Comparison of ENCODE assay signal across 8 cellular contexts in the genomic region with DNA sequence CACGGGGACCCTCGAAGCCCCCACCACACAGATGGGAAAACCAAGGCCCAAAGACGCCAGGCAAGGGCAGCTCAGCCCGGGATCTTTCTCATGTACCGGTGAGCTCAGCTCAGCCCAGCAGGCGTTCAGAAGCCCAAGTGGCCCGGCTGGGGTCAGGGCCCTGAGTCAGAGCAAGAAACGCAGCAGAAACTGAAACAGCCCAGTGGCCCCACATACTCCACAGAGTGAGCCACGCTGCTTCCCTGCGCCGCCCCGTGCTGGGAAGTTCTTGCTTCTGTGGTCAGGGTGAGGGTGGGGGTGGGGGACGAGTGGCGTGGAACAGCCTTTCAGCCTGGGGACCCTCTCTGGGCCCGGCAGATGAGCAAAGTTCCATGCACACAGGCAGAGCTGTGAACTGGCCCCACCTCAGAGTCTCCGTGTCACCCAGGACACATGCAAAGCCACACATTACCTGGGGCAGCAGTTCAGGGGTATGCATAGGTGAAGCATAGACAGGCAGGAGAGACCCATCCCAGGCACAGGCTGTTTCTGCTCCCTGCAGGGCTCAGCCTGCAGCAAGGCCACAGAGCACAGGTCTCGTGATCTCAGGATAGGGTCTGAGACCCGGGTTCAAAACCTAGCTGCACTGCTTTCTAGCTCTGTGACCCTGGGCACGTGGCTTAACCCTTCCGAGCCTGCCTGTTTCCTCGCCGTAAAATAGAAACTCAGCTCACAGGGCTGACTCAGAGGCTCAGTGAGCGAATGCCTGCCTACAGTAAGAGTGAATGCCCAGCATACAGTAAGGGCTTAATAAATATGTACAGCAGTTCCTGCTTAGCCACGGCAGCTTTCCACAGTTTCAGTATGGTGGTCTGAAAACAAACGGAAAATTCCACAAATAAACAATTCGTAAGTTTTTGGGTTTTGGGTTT. TPM values are rescaled to one million over a fixed set of nuclear protein-coding genes. Genes with fewer than 3 reads are reported as not detected.
DNase-seq lines count a peak whose midpoint lies in the region; ATAC-seq and TF ChIP-seq lines count a peak whose summit lies in the region.

No MANE protein-coding gene starts in this region.

- H3K36me3 ChIP-seq in IMR-90 (ENCODE audit: control insufficient read depth, insufficient read depth, low read length) (no peaks in the 10 kb centered on the region), skeletal muscle tissue (ENCODE audit: control insufficient read depth in 3 of 3, insufficient read depth in 3 of 3, low read length in 3 of 3) (no peaks in the 10 kb centered on the region)

- H2AK9ac ChIP-seq in IMR-90 (replicated peaks; ENCODE audit: low read depth, low read length, poor library complexity) = no peak overlapping the region

- H3K4me3 ChIP-seq in GM12875 (ENCODE audit: low read depth, low read length) = peak overlapping the region; percentile 44
- H3K4me3 ChIP-seq in IMR-90 (ENCODE audit: insufficient read depth, low read depth, low read length) = no peak overlapping the region
- H3K4me3 ChIP-seq in skeletal muscle tissue (ENCODE audit: low read length in 3 of 3) = peak overlapping the region in 1 of 3 donors; percentile 35
- no peak overlapping the region for H3K4me3 ChIP-seq in dorsolateral prefrontal cortex

- peak overlapping the region; percentile 29 for H3K27ac Mint-ChIP-seq in activated naive CD8-positive, alpha-beta T cell treated with anti-CD3 and anti-CD28 coated beads for 36 hours

- peaks cover 92% of the 10 kb centered on the region for H4K20me1 ChIP-seq in IMR-90 (ENCODE audit: insufficient read depth, low read length)

- H3K27ac ChIP-seq in IMR-90 (ENCODE audit: insufficient read depth, low read length) (no peak overlapping the region), skeletal muscle tissue (ENCODE audit: low read depth, low read length) (no peak overlapping the region), dorsolateral prefrontal cortex (peak overlapping the region in 2 of 59 donors; percentile 7 to 39)

- H4K8ac ChIP-seq in IMR-90 (ENCODE audit: low read depth in 2 of 2, low read length in 2 of 2) = no peak overlapping the region

- H3K9me3 Mint-ChIP-seq in activated naive CD8-positive, alpha-beta T cell treated with anti-CD3 and anti-CD28 coated beads for 36 hours = no peaks in the 10 kb centered on the region

- BruUV-seq in IMR-90 (replicated peaks; lab: Mats Ljungman, UMichigan) = no TSS peak

- intact Hi-C loops in IMR-90 (cut with micrococcal nuclease) (no loop called here), dorsolateral prefrontal cortex (cut with DNase I) (no loop called here)

- no peak overlapping the region for H2AK5ac ChIP-seq in IMR-90 (ENCODE audit: low read depth, low read length)

- H4K91ac ChIP-seq in IMR-90 (ENCODE audit: insufficient read depth, low read depth, low read length) = no peak overlapping the region

- peaks cover 6% of the 10 kb centered on the region for H3K36me3 Mint-ChIP-seq in activated naive CD8-positive, alpha-beta T cell treated with anti-CD3 and anti-CD28 coated beads for 36 hours

- no peak overlapping the region for H3K14ac ChIP-seq in IMR-90 (replicated peaks; ENCODE audit: low read depth, low read length)

- H2BK120ac ChIP-seq in IMR-90 (ENCODE audit: low read depth, low read length) = no peak overlapping the region

- no peak overlapping the region for H4K5ac ChIP-seq in IMR-90 (ENCODE audit: low read depth, low read length)

- no peak overlapping the region for H2AFZ ChIP-seq in IMR-90 (replicated peaks; ENCODE audit: low read length, poor library complexity)

- ATAC-seq in GM21717 (IDR thresholded peaks at IDR 0.05; ENCODE audit: unreplicated experiment) (peak; percentile 87), IMR-90 (ENCODE audit: low read depth) (no peak), omental fat pad (ENCODE audit: low FRiP score) (no peak)

- 79% methylated on average over 8 of the region's 26 CpGs; no CpG with 5 or more reads in 1 of the 2 experiments for WGBS in IMR-90 (ENCODE audit: extremely low coverage in 2 of 2, insufficient read length in 1 of 2), 2 experiments

- peaks cover 25 to 86% of the 10 kb centered on the region in 2 experiments for H3K79me1 ChIP-seq in IMR-90 (ENCODE audit: low read depth in 1 of 2, low read length in 2 of 2)

- H2BK15ac ChIP-seq in IMR-90 (ENCODE audit: low read depth, low read length) = no peak overlapping the region

- H3K56ac ChIP-seq in IMR-90 (ENCODE audit: extremely low read depth, insufficient read depth, low read length) = no peak overlapping the region

- peak; percentile 43 for DNase-seq in IMR-90
- DNase-seq in activated naive CD8-positive, alpha-beta T cell treated with anti-CD3 and anti-CD28 coated beads for 36 hours = peak; percentile 67
- DNase-seq in AG08396 (ENCODE audit: low spot score) = no peak
- DNase-seq in omental fat pad (ENCODE audit: low spot score) = no peak
- DNase-seq in dorsolateral prefrontal cortex = no peak

- H3K4me2 ChIP-seq in IMR-90 (ENCODE audit: low read depth, low read length) = no peak overlapping the region

- H3K4me1 ChIP-seq in IMR-90 (ENCODE audit: control insufficient read depth, insufficient read depth, low read length) = peaks cover 32% of the 10 kb centered on the region
- peaks cover 62 to 70% (median 67%) of the 10 kb centered on the region in 3 donors for H3K4me1 ChIP-seq in skeletal muscle tissue (ENCODE audit: control insufficient read depth in 3 of 3, insufficient read depth in 3 of 3, low read length in 3 of 3)

- peaks cover 10% of the 10 kb centered on the region; the same call in 1 of the 2 replicates for H3K9me1 ChIP-seq in IMR-90 (ENCODE audit: insufficient read depth, low read length)

- H3K9ac ChIP-seq in IMR-90 (ENCODE audit: low read depth, low read length) = no peak overlapping the region
- peak overlapping the region in 2 of 3 donors; percentile 2 to 16 for H3K9ac ChIP-seq in skeletal muscle tissue (ENCODE audit: low read depth in 1 of 3, low read length in 3 of 3)

- H3K27me3 ChIP-seq in IMR-90 (ENCODE audit: control insufficient read depth, insufficient read depth, low read length) = no peaks in the 10 kb centered on the region
- no peaks in the 10 kb centered on the region for H3K27me3 ChIP-seq in skeletal muscle tissue (ENCODE audit: control insufficient read depth in 3 of 3, insufficient read depth in 3 of 3, low read length in 3 of 3)
- no peaks in the 10 kb centered on the region for H3K27me3 ChIP-seq in dorsolateral prefrontal cortex

- no peak for TF ChIP-seq POLR2A in IMR-90 (IDR thresholded peaks at IDR 0.05; ENCODE audit: low read depth, low read length)

- no peak overlapping the region for H2BK5ac ChIP-seq in IMR-90 (ENCODE audit: low read depth, low read length, poor library complexity, severe bottlenecking)

- no peak overlapping the region for H3K18ac ChIP-seq in IMR-90 (ENCODE audit: low read depth, low read length)

- no peak overlapping the region for H2BK20ac ChIP-seq in IMR-90 (ENCODE audit: low read depth, low read length)

- no peak overlapping the region for H3K4ac ChIP-seq in IMR-90 (ENCODE audit: low read depth, low read length)

- POLR2A ChIA-PET in IMR-90 (lab: Charles Lee; ENCODE audit: unreplicated experiment) = no interaction called here

- TF ChIP-seq RAD21 in IMR-90 (IDR thresholded peaks at IDR 0.05; ENCODE audit: low read length) = no peak

- in situ Hi-C loops in IMR-90 (cut with MboI; ENCODE audit: low sequenced_read_pairs) = no loop called here

- no peak overlapping the region for H3K4me3 Mint-ChIP-seq in activated naive CD8-positive, alpha-beta T cell treated with anti-CD3 and anti-CD28 coated beads for 36 hours

- no peak for TF ChIP-seq CTCF in GM12875 (IDR thresholded peaks at IDR 0.05; ENCODE audit: borderline replicate concordance, insufficient read depth, low read depth, low read length)
- TF ChIP-seq CTCF in IMR-90 (conservative IDR thresholded peaks at IDR 0.05; ENCODE audit: low read depth, low read length) = no peak
- TF ChIP-seq CTCF in omental fat pad (IDR thresholded peaks at IDR 0.05) = no peak
- no peak for TF ChIP-seq CTCF in dorsolateral prefrontal cortex (IDR thresholded peaks at IDR 0.05 in 54 of 56, conservative IDR thresholded peaks at IDR 0.05 in 2 of 56; ENCODE audit: low read depth in 1 of 56, partially characterized antibody in 56 of 56)

- H3K9me3 ChIP-seq in IMR-90 (ENCODE audit: control insufficient read depth, insufficient read depth, low read length) = no peaks in the 10 kb centered on the region
- H3K9me3 ChIP-seq in skeletal muscle tissue (ENCODE audit: control insufficient read depth in 3 of 3, low read length in 3 of 3) = no peaks in the 10 kb centered on the region

- H3K27me3 Mint-ChIP-seq in activated naive CD8-positive, alpha-beta T cell treated with anti-CD3 and anti-CD28 coated beads for 36 hours = no peaks in the 10 kb centered on the region

- dilution Hi-C loops in IMR-90 (cut with HindIII; ENCODE audit: low sequenced_read_pairs, unreplicated experiment) = no loop called here

- no peak overlapping the region for H3K23ac ChIP-seq in IMR-90 (ENCODE audit: low read depth, low read length)

- H3K4me1 Mint-ChIP-seq in activated naive CD8-positive, alpha-beta T cell treated with anti-CD3 and anti-CD28 coated beads for 36 hours = peaks cover 50% of the 10 kb centered on the region

- CTCF ChIA-PET in IMR-90 (lab: Yijun Ruan, JAX) = no interaction called here

TF ChIP-seq in IMR-90, 13 proteins besides CTCF, POLR2A, EP300 and RAD21 (continues in another document):
- TF ChIP-seq USF2 (IDR thresholded peaks at IDR 0.05; ENCODE audit: low read depth, low read length) (no peak), MAFK (IDR thresholded peaks at IDR 0.05; ENCODE audit: low read depth, low read length) (no peak)

RNA-seq across cellular contexts. Expression of gene NCOR2, which starts 21.6 kb away (rescaled TPM):
- total RNA-seq in IMR-90 (2012; rRNA removed) = 12.9 and 15.3 TPM in 2 replicates
- 40.8 and 50.2 TPM in 2 replicates for polyA plus RNA-seq in IMR-90 (2012; rRNA removed)
- polyA plus RNA-seq in IMR-90 (2012; cell fraction: cytosol; rRNA removed) = 55.0 and 56.1 TPM in 2 replicates
- 151 and 276 TPM in 2 replicates for polyA plus RNA-seq in IMR-90 (2012; cell fraction: nucleus; rRNA removed; ENCODE audit: low replicate concordance)
- total RNA-seq in activated naive CD8-positive, alpha-beta T cell treated with anti-CD3 and anti-CD28 coated beads for 36 hours = 100 to 1,000 TPM; 106 to 112 TPM
- total RNA-seq in skeletal muscle tissue = 32.9 TPM
- total RNA-seq in omental fat pad = 10 to 100 TPM; 53.4 to 85.3 (median 71.9) TPM
- 100 to 1,000 TPM; 202 to 379 (median 273) TPM for total RNA-seq in dorsolateral prefrontal cortex

Comparison
In these comparisons a context has a peak if more than half of its experiments do, and no peak if none do; other contexts are left out.
1. DNase-seq: peak in IMR-90 (single experiment) and activated naive CD8-positive, alpha-beta T cell treated with anti-CD3 and anti-CD28 coated beads for 36 hours (single experiment); none in AG08396 (single experiment), omental fat pad (single experiment) and dorsolateral prefrontal cortex (0 of 10).